In the genomic region with DNA sequence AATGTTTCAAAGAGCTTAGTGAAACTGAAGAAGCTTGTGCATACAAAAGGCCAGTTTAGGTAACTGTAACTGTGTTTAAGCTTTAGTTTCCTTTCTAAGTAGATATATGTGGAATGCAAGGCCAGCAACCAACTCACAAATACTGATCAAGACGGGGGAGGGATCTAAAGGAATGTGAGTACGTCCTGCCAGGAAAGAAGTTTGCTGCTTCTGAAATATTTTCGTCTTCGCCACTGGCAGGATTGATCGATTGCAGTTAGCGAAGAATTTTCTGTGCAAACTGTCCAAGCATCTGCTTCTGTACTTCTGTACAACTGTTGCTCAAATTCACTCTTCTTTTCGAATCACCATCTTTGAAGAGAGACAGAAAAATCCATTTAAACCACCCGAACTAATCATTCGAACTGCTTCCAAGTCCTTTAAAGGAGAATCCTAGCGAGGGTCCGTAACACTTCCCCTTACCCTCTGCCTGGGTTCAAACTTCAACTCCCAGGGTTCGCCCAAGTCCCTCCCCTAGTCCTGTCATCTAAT, we compare ENCODE assay signal across 8 cellular contexts. TPM values are rescaled to one million over a fixed set of nuclear protein-coding genes. Genes with fewer than 3 reads are reported as not detected.
DNase-seq lines count a peak whose midpoint lies in the region; ATAC-seq lines count a peak whose summit lies in the region.

No MANE protein-coding gene starts in this region.

- H3K36me3 ChIP-seq in esophagus (ENCODE audit: control insufficient read depth in 2 of 2, insufficient read depth in 2 of 2, low read length in 1 of 2) (no peaks in the 10 kb centered on the region), trophoblast cell (ENCODE audit: control insufficient read depth in 1 of 2, insufficient read depth in 2 of 2, low read length in 2 of 2) (no peaks in the 10 kb centered on the region)

- H4K91ac ChIP-seq in trophoblast cell (ENCODE audit: low read depth, low read length) = no peak overlapping the region

- H3K27ac Mint-ChIP-seq in T-helper 2 cell treated with Interferon-gamma antibody and Interleukin-4, amounts not matched to agents 5 μg/mL and 100 μg/mL, for 36 hours = peak overlapping the region; percentile 98

- no peaks in the 10 kb centered on the region for H3K9me3 Mint-ChIP-seq in T-helper 2 cell treated with Interferon-gamma antibody and Interleukin-4, amounts not matched to agents 5 μg/mL and 100 μg/mL, for 36 hours

- no peak for ATAC-seq in GM21526 (IDR thresholded peaks at IDR 0.05; ENCODE audit: low FRiP score, unreplicated experiment)
- no peak for ATAC-seq in sciatic nerve
- no peak for ATAC-seq in GM18858 (IDR thresholded peaks at IDR 0.05; ENCODE audit: unreplicated experiment)

- H3K4me3 Mint-ChIP-seq in T-helper 2 cell treated with Interferon-gamma antibody and Interleukin-4, amounts not matched to agents 5 μg/mL and 100 μg/mL, for 36 hours = peak overlapping the region; percentile 96

- peak overlapping the region; percentile 91 for H3K4me2 ChIP-seq in trophoblast cell (ENCODE audit: low read length)

- peaks cover 22% of the 10 kb centered on the region for H3K4me1 Mint-ChIP-seq in T-helper 2 cell treated with Interferon-gamma antibody and Interleukin-4, amounts not matched to agents 5 μg/mL and 100 μg/mL, for 36 hours (ENCODE audit: low read depth)

- H2BK5ac ChIP-seq in trophoblast cell (ENCODE audit: low read depth, low read length, poor library complexity) = no peak overlapping the region

- H3K27me3 ChIP-seq in esophagus (ENCODE audit: control insufficient read depth in 1 of 2, insufficient read depth in 2 of 2, low read length in 2 of 2) (no peaks in the 10 kb centered on the region), trophoblast cell (ENCODE audit: insufficient read depth, low read length) (no peaks in the 10 kb centered on the region)

- H4K12ac ChIP-seq in trophoblast cell (ENCODE audit: low read depth, low read length) = no peak overlapping the region

- peaks cover 5% of the 10 kb centered on the region for H3K79me2 ChIP-seq in trophoblast cell (ENCODE audit: control insufficient read depth, insufficient read depth, low read length, poor library complexity)

- H2AK5ac ChIP-seq in trophoblast cell (ENCODE audit: low read length) = no peak overlapping the region

- H3K9ac ChIP-seq in trophoblast cell (ENCODE audit: low read length) = no peak overlapping the region

- H3K4ac ChIP-seq in trophoblast cell (ENCODE audit: low read depth, low read length) = no peak overlapping the region

- peaks cover 12% of the 10 kb centered on the region for H3K79me1 ChIP-seq in trophoblast cell (ENCODE audit: low read length)

- H2BK12ac ChIP-seq in trophoblast cell (ENCODE audit: low read length) = no peak overlapping the region

- no peaks in the 10 kb centered on the region for H3K4me1 ChIP-seq in esophagus (ENCODE audit: control insufficient read depth in 2 of 2, insufficient read depth in 2 of 2, low read length in 1 of 2)
- no peaks in the 10 kb centered on the region for H3K4me1 ChIP-seq in trophoblast cell (ENCODE audit: control insufficient read depth in 1 of 2, insufficient read depth in 2 of 2, low read length in 2 of 2)

- H3K36me3 Mint-ChIP-seq in T-helper 2 cell treated with Interferon-gamma antibody and Interleukin-4, amounts not matched to agents 5 μg/mL and 100 μg/mL, for 36 hours (ENCODE audit: low read depth) = peaks cover 15% of the 10 kb centered on the region

- intact Hi-C loops in sciatic nerve (cut with DNase I) = no loop called here

- 0 to 29% methylated on average over 12 of the region's 12 CpGs for WGBS in esophagus, 2 donors
- WGBS in trophoblast cell (ENCODE audit: extremely low coverage, insufficient coverage, insufficient read length) = no CpG with 5 or more reads among the region's 12 CpGs

- DNase-seq in T-helper 2 cell treated with Interferon-gamma antibody and Interleukin-4, amounts not matched to agents 5 μg/mL and 100 μg/mL, for 36 hours (ENCODE audit: low spot score) = no peak
- DNase-seq in T-helper 2 cell (no peak), OCI-M2 (lab: John Stamatoyannopoulos, UW; ENCODE audit: unreplicated experiment) (peak; percentile 12), trophoblast cell (peak in 1 of 2 donors; percentile 9), sciatic nerve (ENCODE audit: low spot score) (no peak)

- no peak overlapping the region for H3K14ac ChIP-seq in trophoblast cell (ENCODE audit: low read length)

- H2AFZ ChIP-seq in trophoblast cell (ENCODE audit: insufficient read depth, low read length, poor library complexity) = no peak overlapping the region

- no peak overlapping the region for H2BK120ac ChIP-seq in trophoblast cell (ENCODE audit: insufficient read depth, low read length, poor library complexity)

- no peak overlapping the region for H3K18ac ChIP-seq in trophoblast cell (ENCODE audit: low read length)

- peak overlapping the region; percentile 31 to 72 for H3K4me3 ChIP-seq in esophagus (ENCODE audit: low read depth in 1 of 2, low read length in 2 of 2)
- H3K4me3 ChIP-seq in trophoblast cell (ENCODE audit: low read depth, low read length) = no peak overlapping the region

- no peak overlapping the region for H4K8ac ChIP-seq in trophoblast cell (ENCODE audit: low read depth, low read length)

- H3K27me3 Mint-ChIP-seq in T-helper 2 cell treated with Interferon-gamma antibody and Interleukin-4, amounts not matched to agents 5 μg/mL and 100 μg/mL, for 36 hours (ENCODE audit: low read depth) = peaks cover 2% of the 10 kb centered on the region

- H3K9me3 ChIP-seq in esophagus (ENCODE audit: control insufficient read depth in 2 of 2, insufficient read depth in 1 of 2, low read depth in 1 of 2, low read length in 1 of 2) (no peaks in the 10 kb centered on the region), trophoblast cell (ENCODE audit: insufficient read depth, low read depth, low read length) (no peaks in the 10 kb centered on the region)

- peak overlapping the region in 1 of 2 donors; percentile 96 for H3K27ac ChIP-seq in esophagus (ENCODE audit: low read depth in 2 of 2, low read length in 1 of 2)
- H3K27ac ChIP-seq in trophoblast cell (ENCODE audit: low read depth, low read length) = no peak overlapping the region

- H3K23ac ChIP-seq in trophoblast cell (ENCODE audit: low read length) = no peak overlapping the region

RNA-seq across cellular contexts. Expression of a gene that starts 0.4 kb away (rescaled TPM):
- 10 to 100 TPM in 1 of 2 donors, 1 to 10 TPM in 1; 5.1 to 12.6 TPM for polyA plus RNA-seq in esophagus
- polyA plus RNA-seq in trophoblast cell (2013) = 4.4 and 4.9 TPM in 2 replicates
- 11.8 TPM for total RNA-seq in sciatic nerve
